Comparison of ENCODE assay signal across 8 cellular contexts in genomic region chr5:75336625-75337336, GRCh38.
DNase-seq lines count a peak whose midpoint lies in the region; ATAC-seq, FAIRE-seq and TF ChIP-seq lines count a peak whose summit lies in the region.

TSS of gene HMGCR (plus strand) at chr5:75337220. CDS start at chr5:75342606, 5,386 bp downstream.

- peak within 1 kb of the TSS; percentile 95 for H3K4me3 ChIP-seq in AG10803 (ENCODE audit: low read length)

- TF ChIP-seq CTCF in AG10803 (conservative IDR thresholded peaks at IDR 0.05; ENCODE audit: low read length) = peak; percentile 46

- DNase-seq in AG10803 (ENCODE audit: low read depth) (peak; percentile 99), NCI-H345 treated with DMSO at 0.1 percent for 48 hours (lab: John Stamatoyannopoulos, UW; ENCODE audit: unreplicated experiment) (peak; percentile 93), cerebellar cortex (ENCODE audit: low spot score) (peak; percentile 100)
- peak; percentile 92 for DNase-seq in activated CD4-positive, CD25-positive, alpha-beta regulatory T cell treated with anti-CD3 and anti-CD28 coated beads, Interleukin-2, amount 50 U/mL, for 16 hours (ENCODE audit: low read depth, low spot score)
- peak; percentile 93 to 98 (median 94) for DNase-seq in stimulated activated CD4-positive, alpha-beta T cell treated with anti-CD3 and anti-CD28 coated beads, Interleukin-12 subunit alpha, Interleukin-12 subunit beta, amount 100 ng/mL, for 48 hours (ENCODE audit: low read depth in 2 of 3, low spot score in 1 of 3)

- peak; percentile 98 for ATAC-seq in GM19023 (IDR thresholded peaks at IDR 0.05; ENCODE audit: unreplicated experiment)
- peak; percentile 99 for ATAC-seq in HG03280 (IDR thresholded peaks at IDR 0.05; ENCODE audit: unreplicated experiment)

- peak; percentile 94 for FAIRE-seq in islet of Langerhans (lab: Jason Lieb, UNC)

Comparison
In these comparisons a context has a peak if more than half of its experiments do, and no peak if none do; other contexts are left out.
1. Peak in every context shown above with its lines: DNase-seq, ATAC-seq and H3K4me3 ChIP-seq.